Comparison of ENCODE assay signal across 16 cellular contexts in the genomic region with DNA sequence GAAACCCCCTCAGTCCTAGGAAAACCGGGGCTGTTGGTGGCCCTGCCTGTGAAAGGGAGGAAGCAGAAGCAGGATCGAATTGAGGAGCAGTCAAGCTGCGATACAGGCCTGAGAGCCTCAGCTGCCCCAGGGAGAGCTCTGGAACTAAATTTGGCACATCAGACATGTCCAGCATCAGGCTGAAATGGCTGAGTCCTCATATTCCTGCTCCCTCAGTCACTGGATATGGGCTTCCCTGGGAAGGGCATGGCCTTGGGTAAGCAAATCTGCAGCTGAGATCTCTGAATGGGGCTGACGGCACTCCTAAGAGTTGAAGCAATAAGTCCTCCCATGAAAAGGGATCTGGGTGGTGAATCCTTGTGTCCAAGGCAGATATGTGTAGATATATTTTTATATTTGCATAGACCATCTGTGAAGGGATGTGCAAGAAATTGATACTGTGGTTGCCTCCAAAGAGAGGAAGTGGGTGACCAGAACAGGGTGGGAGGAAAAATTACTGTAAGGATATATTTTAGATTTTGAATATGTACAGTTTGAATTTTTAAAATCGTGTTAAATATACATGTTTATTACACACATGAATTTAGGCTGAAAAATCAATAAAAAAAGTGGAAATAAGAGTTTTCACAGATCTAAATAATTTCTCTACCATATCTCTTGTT.
"Had no signal": no experiment of that assay in that cellular context is flagged by ENCODE, and none has a peak within 500 bp of the region (broad histone marks: within the 10 kb centered on the region; RNA-seq: fewer than 3 reads in every experiment).

No MANE protein-coding gene starts in this region.

- H3K27me3 Mint-ChIP-seq: type B pancreatic cell had no signal

- FAIRE-seq: endometrium, frontal cortex, urothelium cell line had no signal

- H3K4me3 Mint-ChIP-seq: naive thymus-derived CD8-positive, alpha-beta T cell; type B pancreatic cell had no signal

- ATAC-seq: esophagus mucosa; heart left ventricle; left colon; naive thymus-derived CD8-positive, alpha-beta T cell; stimulated activated naive CD8-positive, alpha-beta T cell treated with anti-CD3 and anti-CD28 coated beads, Interleukin-15, Interleukin-2, amounts not matched to agents 100 U/mL and 50 U/mL, for 24 hours had no signal

- H3K9me3 Mint-ChIP-seq: naive thymus-derived CD8-positive, alpha-beta T cell; type B pancreatic cell had no signal

- DNase-seq: cortex of kidney; dorsolateral prefrontal cortex; effector memory CD4-positive, alpha-beta T cell; heart left ventricle; hippocampal formation; left colon; mammary epithelial cell; naive thymus-derived CD8-positive, alpha-beta T cell; stimulated activated CD4-positive, alpha-beta T cell treated with anti-CD3 and anti-CD28 coated beads, Interleukin-2, amount 100 ng/mL, for 48 hours; stimulated activated naive CD8-positive, alpha-beta T cell treated with anti-CD3 and anti-CD28 coated beads, Interleukin-15, Interleukin-2, amounts not matched to agents 100 U/mL and 50 U/mL, for 24 hours; thyroid gland had no signal
